ENCODE assay signal across 8 cellular contexts in genomic region chr5:140043508-140043872, GRCh38. TPM values are rescaled to one million over a fixed set of nuclear protein-coding genes. Genes with fewer than 3 reads are reported as not detected.
DNase-seq lines count a peak whose midpoint lies in the region; ATAC-seq and TF ChIP-seq lines count a peak whose summit lies in the region.

No MANE protein-coding gene starts in this region.

- peaks cover 2% of the 10 kb centered on the region for H3K79me2 ChIP-seq in parathyroid adenoma

- TF ChIP-seq CTCF in gastroesophageal sphincter (IDR thresholded peaks at IDR 0.05): peak in 1 of 4 experiments; percentile 17
- no peak for TF ChIP-seq CTCF in parathyroid adenoma (IDR thresholded peaks at IDR 0.05)

- WGBS in gastroesophageal sphincter (ENCODE audit: low coverage in 1 of 2), 2 donors: no CpG with 5 or more reads among the region's 12 CpGs

- TF ChIP-seq EP300 in gastroesophageal sphincter (IDR thresholded peaks at IDR 0.05): no peak

- H3K27me3 ChIP-seq in gastroesophageal sphincter (no peaks in the 10 kb centered on the region), parathyroid adenoma (ENCODE audit: control insufficient read depth, insufficient read depth, low read length) (no peaks in the 10 kb centered on the region)

- DNase-seq in Right ventricle myocardium inferior (ENCODE audit: missing footprints) (peak; percentile 46), cardiac septum (ENCODE audit: low spot score) (no peak), Ammon's horn (ENCODE audit: low spot score) (no peak), NCI-H226 (no peak)
- DNase-seq in activated CD4-positive, alpha-beta T cell treated with anti-CD3 and anti-CD28 coated beads, Interleukin-2, amount 50 U/mL, for 48 hours: peak; percentile 19 to 33

- peaks cover 0 to 50% (median 11%) of the 10 kb centered on the region in 3 donors for H3K4me1 ChIP-seq in gastroesophageal sphincter
- H3K4me1 ChIP-seq in parathyroid adenoma: peaks cover 22% of the 10 kb centered on the region

- H3K9ac ChIP-seq in parathyroid adenoma: no peak overlapping the region

- H3K4me2 ChIP-seq in parathyroid adenoma (ENCODE audit: low read length): peak overlapping the region; percentile 96

- intact Hi-C loops in Right ventricle myocardium inferior (cut with DNase I): loop anchor here (5.0 kb wide), 2 partner anchors 41 to 61 kb away; no protein-coding TSS in a partner anchor
- intact Hi-C loops in cardiac septum (cut with DNase I): loop anchor here (5.0 kb wide), 4 partner anchors 41 to 256 kb away; no protein-coding TSS in a partner anchor

- H3K27ac ChIP-seq in gastroesophageal sphincter (peak overlapping the region in 3 of 4 donors; percentile 78 to 84 (median 79)), parathyroid adenoma (peak overlapping the region; percentile 70)

- no peaks in the 10 kb centered on the region for H3K9me3 ChIP-seq in gastroesophageal sphincter
- no peaks in the 10 kb centered on the region for H3K9me3 ChIP-seq in parathyroid adenoma (ENCODE audit: control insufficient read depth, low read length)

- TF ChIP-seq POLR2A in gastroesophageal sphincter (IDR thresholded peaks at IDR 0.05): no peak

- H3K36me3 ChIP-seq in gastroesophageal sphincter (no peaks in the 10 kb centered on the region), parathyroid adenoma (ENCODE audit: control insufficient read depth, insufficient read depth, low read length) (no peaks in the 10 kb centered on the region)

- peak overlapping the region; percentile 86 for H2AFZ ChIP-seq in parathyroid adenoma

- ATAC-seq in Right ventricle myocardium inferior (peak; percentile 27), HG03175 (IDR thresholded peaks at IDR 0.05; ENCODE audit: unreplicated experiment) (peak; percentile 13), gastroesophageal sphincter (peak; percentile 5)

- peak overlapping the region; percentile 60 to 82 for H3K4me3 ChIP-seq in gastroesophageal sphincter
- H3K4me3 ChIP-seq in parathyroid adenoma (ENCODE audit: low read depth, low read length): peak overlapping the region; percentile 66

RNA-seq across cellular contexts. Expression of gene NRG2, which starts 0.4 kb away (rescaled TPM):
- total RNA-seq in Right ventricle myocardium inferior (1.9 TPM), cardiac septum (5.1 TPM), gastroesophageal sphincter (1 to 10 TPM; 3.2 to 7.6 (median 5.1) TPM)

Comparison
In these comparisons a context has a peak if more than half of its experiments do, and no peak if none do; other contexts are left out.
1. DNase-seq: peak in Right ventricle myocardium inferior (single experiment) and activated CD4-positive, alpha-beta T cell treated with anti-CD3 and anti-CD28 coated beads, Interleukin-2, amount 50 U/mL, for 48 hours (2 of 2); none in cardiac septum (single experiment), Ammon's horn (single experiment) and NCI-H226 (single experiment).
2. Peak in every context shown above with its lines, with median percentiles within 50 percentile points of each other: ATAC-seq.